ENCODE assay signal across 11 cellular contexts in genomic region chr1:228207851-228208821, GRCh38. TPM values are rescaled to one million over a fixed set of nuclear protein-coding genes. Genes with fewer than 3 reads are reported as not detected.
A peak's percentile ranks its signal among the peaks of the same experiment; 100 is the strongest.
DNase-seq lines count a peak whose midpoint lies in the region; ATAC-seq and TF ChIP-seq lines count a peak whose summit lies in the region.
"Had no signal": no experiment of that assay in that cellular context is flagged by ENCODE, and none has a peak within 500 bp of the region (broad histone marks: within the 10 kb centered on the region; RNA-seq: fewer than 3 reads in every experiment).

Gene OBSCN (plus strand): TSS chr1:228208044. CDS start chr1:228211784, 3,740 bp downstream.

- no peak within 1 kb of the TSS for H3K4me3 Mint-ChIP-seq in CD8-positive, alpha-beta T cell
- H3K4me3 Mint-ChIP-seq in naive thymus-derived CD8-positive, alpha-beta T cell: no peak within 1 kb of the TSS
- H3K4me3 Mint-ChIP-seq: stimulated activated naive CD8-positive, alpha-beta T cell treated with anti-CD3 and anti-CD28 coated beads, Interleukin-15, Interleukin-2, amounts not matched to agents 100 ng/mL and 50 ng/mL, for 24 hours had no signal

- peaks cover 3% of the 10 kb centered on the region for H3K4me1 ChIP-seq in CD8-positive, alpha-beta T cell (ENCODE audit: insufficient read depth, low read length)
- H3K4me1 ChIP-seq in osteoblast (ENCODE audit: insufficient read depth, low read length): no peaks in the 10 kb centered on the region

- no peak within 1 kb of the TSS for H3K4me2 ChIP-seq in osteoblast (ENCODE audit: insufficient read depth, low read length)
- H3K4me2 ChIP-seq: BLaER1 had no signal

- no peaks in the 10 kb centered on the region for H3K9me3 Mint-ChIP-seq in CD8-positive, alpha-beta T cell
- no peaks in the 10 kb centered on the region for H3K9me3 Mint-ChIP-seq in naive thymus-derived CD8-positive, alpha-beta T cell
- H3K9me3 Mint-ChIP-seq: stimulated activated naive CD8-positive, alpha-beta T cell treated with anti-CD3 and anti-CD28 coated beads, Interleukin-15, Interleukin-2, amounts not matched to agents 100 ng/mL and 50 ng/mL, for 24 hours had no signal

- no peak within 1 kb of the TSS for H3K27ac Mint-ChIP-seq in CD8-positive, alpha-beta T cell
- H3K27ac Mint-ChIP-seq in naive thymus-derived CD8-positive, alpha-beta T cell: no peak within 1 kb of the TSS
- H3K27ac Mint-ChIP-seq: stimulated activated naive CD8-positive, alpha-beta T cell treated with anti-CD3 and anti-CD28 coated beads, Interleukin-15, Interleukin-2, amounts not matched to agents 100 ng/mL and 50 ng/mL, for 24 hours had no signal

- no peak for ATAC-seq in CD8-positive, alpha-beta T cell
- ATAC-seq in Right ventricle myocardium superior (ENCODE audit: poor library complexity): peak; percentile 72
- no peak for ATAC-seq in naive thymus-derived CD8-positive, alpha-beta T cell

- no peaks in the 10 kb centered on the region for H3K27me3 ChIP-seq in CD8-positive, alpha-beta T cell (ENCODE audit: insufficient read depth, low read length)
- peaks cover 12% of the 10 kb centered on the region for H3K27me3 ChIP-seq in osteoblast (ENCODE audit: insufficient read depth, low read length)
- H3K27me3 ChIP-seq: BLaER1 had no signal

- CTCF ChIA-PET in CD8-positive, alpha-beta T cell (lab: Charles Lee): no interaction called here
- CTCF ChIA-PET in RWPE1 (lab: Yijun Ruan, JAX): no interaction called here

- H3K79me2 ChIP-seq in osteoblast (ENCODE audit: insufficient read depth, low read length): no peaks in the 10 kb centered on the region

- H3K36me3 ChIP-seq in CD8-positive, alpha-beta T cell (ENCODE audit: insufficient read depth, low read length): no peaks in the 10 kb centered on the region
- no peaks in the 10 kb centered on the region for H3K36me3 ChIP-seq in osteoblast (ENCODE audit: insufficient read depth, low read length)
- H3K36me3 ChIP-seq: BLaER1 had no signal

- no peaks in the 10 kb centered on the region for H4K20me1 ChIP-seq in osteoblast (ENCODE audit: insufficient read depth, low read length)
- H4K20me1 ChIP-seq: BLaER1 had no signal

- peaks cover 9% of the 10 kb centered on the region for H3K27me3 Mint-ChIP-seq in CD8-positive, alpha-beta T cell (ENCODE audit: low read depth)
- H3K27me3 Mint-ChIP-seq in naive thymus-derived CD8-positive, alpha-beta T cell: peaks cover 7 to 21% (median 10%) of the 10 kb centered on the region in 5 donors

- H3K27ac ChIP-seq in CD8-positive, alpha-beta T cell (ENCODE audit: low read depth, low read length): no peak within 1 kb of the TSS
- H3K27ac ChIP-seq in RWPE1: peak within 1 kb of the TSS; percentile 88
- H3K27ac ChIP-seq in osteoblast (ENCODE audit: low read depth, low read length): no peak within 1 kb of the TSS
- H3K27ac ChIP-seq: BLaER1 had no signal

- DNase-seq in CD8-positive, alpha-beta T cell: peak in 2 of 7 experiments; percentile 3 to 36
- no peak for DNase-seq in RWPE1 (ENCODE audit: low spot score)
- peak; percentile 68 for DNase-seq in Right ventricle myocardium superior
- DNase-seq in osteoblast (ENCODE audit: insufficient read length, low spot score, missing footprints): peak; percentile 80
- no peak for DNase-seq in naive thymus-derived CD8-positive, alpha-beta T cell
- DNase-seq in KG1 (lab: John Stamatoyannopoulos, UW): no peak
- DNase-seq in activated CD4-positive, CD25-positive, alpha-beta regulatory T cell treated with anti-CD3 and anti-CD28 coated beads, Interleukin-2, amount 50 U/mL, for 72 hours: no peak
- DNase-seq in HuH-7 (ENCODE audit: low spot score): no peak
- DNase-seq: activated naive CD4-positive, alpha-beta T cell had no signal

- H3K9me3 ChIP-seq in CD8-positive, alpha-beta T cell (ENCODE audit: low read length): no peaks in the 10 kb centered on the region
- no peaks in the 10 kb centered on the region for H3K9me3 ChIP-seq in osteoblast (ENCODE audit: low read depth, low read length)
- H3K9me3 ChIP-seq: BLaER1 had no signal

- H3K4me3 ChIP-seq in CD8-positive, alpha-beta T cell (ENCODE audit: low read depth, low read length): no peak within 1 kb of the TSS
- H3K4me3 ChIP-seq in osteoblast (ENCODE audit: insufficient read depth, low read length): no peak within 1 kb of the TSS
- H3K4me3 ChIP-seq: BLaER1 had no signal

- H2AFZ ChIP-seq in osteoblast (ENCODE audit: low read length): no peak within 1 kb of the TSS

- H3K4me1 Mint-ChIP-seq in CD8-positive, alpha-beta T cell (ENCODE audit: low read depth): peaks cover 6% of the 10 kb centered on the region
- peaks cover 0 to 8% (median 4%) of the 10 kb centered on the region in 4 donors for H3K4me1 Mint-ChIP-seq in naive thymus-derived CD8-positive, alpha-beta T cell

- POLR2A ChIA-PET in CD8-positive, alpha-beta T cell (lab: Charles Lee): no interaction called here
- POLR2A ChIA-PET in RWPE1 (lab: Yijun Ruan, JAX; ENCODE audit: low non-redundant PET): no interaction called here
- POLR2A ChIA-PET in naive thymus-derived CD8-positive, alpha-beta T cell (lab: Charles Lee): no interaction called here

- intact Hi-C loops in CD8-positive, alpha-beta T cell (cut with DNase I, micrococcal nuclease): no loop called here
- intact Hi-C loops in Right ventricle myocardium superior (cut with DNase I): no loop called here

- TF ChIP-seq CTCF in CD8-positive, alpha-beta T cell (IDR thresholded peaks at IDR 0.05): no peak
- TF ChIP-seq CTCF in RWPE1 (conservative IDR thresholded peaks at IDR 0.05; ENCODE audit: low read depth): no peak
- TF ChIP-seq CTCF in osteoblast (IDR thresholded peaks at IDR 0.05; ENCODE audit: extremely low read depth, low read depth, low read length): no peak

- H3K36me3 Mint-ChIP-seq in CD8-positive, alpha-beta T cell: no peaks in the 10 kb centered on the region
- no peaks in the 10 kb centered on the region for H3K36me3 Mint-ChIP-seq in naive thymus-derived CD8-positive, alpha-beta T cell

RNA-seq across cellular contexts. Expression of gene OBSCN, which starts in this region (rescaled TPM):
- 10 to 100 TPM; 58.3 to 65.3 TPM for total RNA-seq in CD8-positive, alpha-beta T cell
- total RNA-seq in Right ventricle myocardium superior: 316 TPM
- 2.9 and 3.2 TPM in 2 replicates for total RNA-seq in osteoblast
- 100 to 1,000 TPM in 1 of 2 experiments, 10 to 100 TPM in 1; 99.3 to 102 TPM for total RNA-seq in naive thymus-derived CD8-positive, alpha-beta T cell
- polyA plus RNA-seq in naive thymus-derived CD8-positive, alpha-beta T cell: 1 to 10 TPM in 2 of 3 donors, under 1 TPM in 1; 0.56 to 4.9 (median 2.4) TPM

Comparison
In these comparisons a context has a peak if more than half of its experiments do, and no peak if none do; other contexts are left out.
1. RNA of gene OBSCN (total RNA-seq): 316 TPM in Right ventricle myocardium superior (single experiment), 99.3 to 102 TPM in naive thymus-derived CD8-positive, alpha-beta T cell and 58.3 to 65.3 TPM in CD8-positive, alpha-beta T cell; 2.9 to 3.2 TPM in osteoblast; every median in the first group is over 10 times any median in the second.
2. DNase-seq: peak in Right ventricle myocardium superior (single experiment) and osteoblast (single experiment); none in RWPE1 (single experiment), naive thymus-derived CD8-positive, alpha-beta T cell (0 of 10), KG1 (single experiment), activated CD4-positive, CD25-positive, alpha-beta regulatory T cell treated with anti-CD3 and anti-CD28 coated beads, Interleukin-2, amount 50 U/mL, for 72 hours (single experiment) and HuH-7 (single experiment).